In genomic region chr16:20592780-20593179, GRCh38 we compare ENCODE assay signal across 15 cellular contexts. TPM values are rescaled to one million over a fixed set of nuclear protein-coding genes. Genes with fewer than 3 reads are reported as not detected.
"Had no signal": no experiment of that assay in that cellular context is flagged by ENCODE, and none has a peak within 500 bp of the region (broad histone marks: within the 10 kb centered on the region; RNA-seq: fewer than 3 reads in every experiment).

No MANE protein-coding gene starts in this region.

RNA-seq across cellular contexts. Expression of gene ACSM2B, which starts 16.6 kb away (rescaled TPM):
- total RNA-seq: activated naive CD4-positive, alpha-beta T cell treated with anti-CD3 and anti-CD28 coated beads for 36 hours; activated naive CD4-positive, alpha-beta T cell treated with anti-CD3 and anti-CD28 coated beads, Interleukin-2, amount 50 U/mL, for 72 hours; activated naive CD8-positive, alpha-beta T cell treated with anti-CD3 and anti-CD28 coated beads for 36 hours; activated naive CD8-positive, alpha-beta T cell treated with anti-CD3 and anti-CD28 coated beads, Interleukin-2, amount 10 ng/mL, durations not matched to agents 7 days and 5 days; activated T-helper 1 cell treated with anti-CD3 and anti-CD28 coated beads, Interleukin-12 subunit alpha, Interleukin-12 subunit beta, Interleukin-2, Interleukin-4 antibody, amounts not matched to agents 30 ng/mL and 10 ng/mL and 1 ng/mL, durations not matched to agents 14 hours and 24 hours and 36 hours; activated T-helper 17 cell treated with anti-CD3 and anti-CD28 coated beads, Interleukin-2, amount 50 U/mL, for 72 hours; aorta; ascending aorta; astrocyte; breast epithelium; bronchial epithelial cell; cardiac muscle cell; cardiac septum; cerebellum; chondrocyte had no signal
- polyA plus RNA-seq: aorta, cardiac muscle cell had no signal
